14 cellular contexts compared by ENCODE assay signal in the genomic region with DNA sequence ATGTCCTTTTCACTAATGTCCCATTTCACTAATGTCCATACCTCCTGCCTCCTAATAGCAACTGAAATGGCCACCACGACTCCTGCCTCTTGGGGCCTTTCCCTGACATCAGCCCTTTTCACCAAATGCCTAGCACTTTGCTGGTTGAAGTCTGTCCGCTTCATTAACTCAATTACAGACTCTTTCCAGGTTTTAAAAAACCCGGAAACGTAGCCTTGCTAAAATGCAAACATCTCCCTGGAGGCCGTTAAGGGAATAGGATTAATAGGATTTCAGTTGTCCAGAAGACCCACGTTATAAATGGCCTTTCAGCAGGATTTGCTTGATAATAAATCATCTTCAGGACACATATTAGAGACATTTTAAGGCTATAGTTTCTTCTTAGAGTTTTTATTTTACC.
"Had no signal": no experiment of that assay in that cellular context is flagged by ENCODE, and none has a peak within 500 bp of the region (broad histone marks: within the 10 kb centered on the region; RNA-seq: fewer than 3 reads in every experiment).

No MANE protein-coding gene starts in this region.

- H3K4me1 Mint-ChIP-seq: activated B cell treated with CpG ODN at 0.5 μM for 24 hours; central memory CD8-positive, alpha-beta T cell; natural killer cell had no signal

- H3K36me3 Mint-ChIP-seq: natural killer cell had no signal

- H3K9me3 Mint-ChIP-seq: activated B cell treated with CpG ODN at 0.5 μM for 24 hours; activated CD4-positive, alpha-beta T cell treated with anti-CD3 and anti-CD28 coated beads, Interleukin-2, amount 10 ng/mL, durations not matched to agents 24 days and 14 days; activated naive CD4-positive, alpha-beta T cell treated with anti-CD3 and anti-CD28 coated beads for 36 hours; central memory CD8-positive, alpha-beta T cell; natural killer cell had no signal

- H3K4me3 ChIP-seq: lung had no signal

- H3K27ac Mint-ChIP-seq: activated B cell treated with CpG ODN at 0.5 μM for 24 hours; activated CD4-positive, alpha-beta T cell treated with anti-CD3 and anti-CD28 coated beads, Interleukin-2, amount 10 ng/mL, durations not matched to agents 24 days and 14 days; activated naive CD4-positive, alpha-beta T cell treated with anti-CD3 and anti-CD28 coated beads for 36 hours; natural killer cell had no signal

- H3K27me3 Mint-ChIP-seq: activated CD4-positive, alpha-beta T cell treated with anti-CD3 and anti-CD28 coated beads, Interleukin-2, amount 10 ng/mL, durations not matched to agents 24 days and 14 days; central memory CD8-positive, alpha-beta T cell had no signal

- DNase-seq: activated B cell treated with CpG ODN at 0.5 μM for 24 hours; activated CD4-positive, alpha-beta T cell treated with anti-CD3 and anti-CD28 coated beads, Interleukin-2, amount 10 ng/mL, durations not matched to agents 24 days and 14 days; activated naive CD4-positive, alpha-beta T cell treated with anti-CD3 and anti-CD28 coated beads for 36 hours; effector memory CD4-positive, alpha-beta T cell; erythroblast; hypothalamus; left cardiac atrium; natural killer cell; stimulated activated CD4-positive, alpha-beta T cell treated with anti-CD3 and anti-CD28 coated beads, Interleukin-12 subunit alpha, Interleukin-12 subunit beta, amount 100 ng/mL, for 4 hours; stimulated activated CD4-positive, alpha-beta T cell treated with anti-CD3 and anti-CD28 coated beads, Interleukin-2, amount 100 ng/mL, for 48 hours; stimulated activated naive CD4-positive, alpha-beta T cell treated with Interleukin-2 at 50 U/mL for 16 hours; trophoblast cell had no signal

- H3K4me3 Mint-ChIP-seq: activated B cell treated with CpG ODN at 0.5 μM for 24 hours; activated CD4-positive, alpha-beta T cell treated with anti-CD3 and anti-CD28 coated beads, Interleukin-2, amount 10 ng/mL, durations not matched to agents 24 days and 14 days; activated naive CD4-positive, alpha-beta T cell treated with anti-CD3 and anti-CD28 coated beads for 36 hours; central memory CD8-positive, alpha-beta T cell; natural killer cell had no signal
